Comparison of ENCODE assay signal across 8 cellular contexts in the genomic region with DNA sequence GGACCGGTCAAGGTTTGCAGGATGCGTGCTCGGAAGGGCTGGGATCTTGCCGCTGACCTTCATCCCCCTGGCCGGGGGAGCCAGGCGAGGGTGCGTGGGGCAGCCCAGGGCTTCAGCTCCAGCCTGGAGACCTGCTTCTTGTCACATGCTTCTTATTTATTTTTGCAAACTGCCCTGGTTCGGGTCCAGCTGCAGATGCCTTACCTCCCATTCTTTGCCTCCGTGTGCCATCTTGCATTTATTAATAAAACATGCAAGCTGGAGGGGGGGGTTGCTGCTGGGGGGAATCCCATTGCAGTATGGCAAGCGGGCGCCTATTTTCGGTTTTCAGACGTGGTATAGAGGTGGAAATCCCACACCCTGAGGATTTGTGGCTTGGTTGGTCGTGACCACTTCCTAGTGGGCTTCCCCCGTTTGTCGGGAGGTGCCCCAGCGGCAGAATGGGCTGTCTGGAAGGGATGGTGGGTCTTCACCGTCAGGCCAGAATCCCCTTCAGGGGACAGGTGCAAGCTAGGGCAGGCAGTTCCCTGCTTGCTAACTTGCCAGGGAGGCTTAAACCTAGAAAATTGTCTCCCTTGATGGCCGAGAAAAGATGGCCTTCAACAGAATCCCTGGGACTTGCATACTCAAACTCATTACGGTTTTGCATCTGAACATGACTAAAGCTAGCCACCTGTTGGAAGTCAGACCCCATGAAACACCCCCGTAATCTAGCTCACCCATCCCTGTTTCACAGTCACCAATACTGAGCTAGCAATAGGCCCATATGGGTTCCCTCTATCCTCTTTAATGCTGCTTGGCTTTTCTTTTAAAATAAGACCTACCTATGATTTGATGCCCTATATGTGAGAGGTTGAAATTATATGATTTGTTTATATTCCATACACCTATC. TPM values are rescaled to one million over a fixed set of nuclear protein-coding genes. Genes with fewer than 3 reads are reported as not detected.
DNase-seq lines count a peak whose midpoint lies in the region; ATAC-seq, FAIRE-seq and TF ChIP-seq lines count a peak whose summit lies in the region.

No MANE protein-coding gene starts in this region.

- H3K27ac ChIP-seq in Panc1 (ENCODE audit: low read length) (no peak overlapping the region), mammary epithelial cell (ENCODE audit: insufficient read depth, low read depth, low read length) (no peak overlapping the region), mucosa of rectum (ENCODE audit: low read depth in 2 of 2, low read length in 2 of 2) (no peak overlapping the region)

- POLR2A ChIA-PET in Panc1 (lab: Charles Lee): interaction anchor here (0.6 kb wide), 2 partner anchors 255 to 998 kb away, joined by 3 to 11 read pairs; no protein-coding TSS in a partner anchor

- ATAC-seq in Panc1 (no peak; the same call in 1 of the 2 replicates), GM19463 (IDR thresholded peaks at IDR 0.05; ENCODE audit: unreplicated experiment) (no peak)

- no peak overlapping the region for H3K27ac Mint-ChIP-seq in type B pancreatic cell

- peak overlapping the region; percentile 85 for H3K4me3 Mint-ChIP-seq in type B pancreatic cell

- TF ChIP-seq CTCF in GM06990 (IDR thresholded peaks at IDR 0.05; ENCODE audit: insufficient read depth, low read length, poor library complexity, severe bottlenecking) (no peak), Panc1 (IDR thresholded peaks at IDR 0.05) (no peak), mammary epithelial cell (conservative IDR thresholded peaks at IDR 0.05 in 1 of 2, IDR thresholded peaks at IDR 0.05 in 1 of 2; ENCODE audit: extremely low read depth in 1 of 2, insufficient read depth in 1 of 2, low read depth in 1 of 2, low read length in 2 of 2) (no peak), type B pancreatic cell (conservative IDR thresholded peaks at IDR 0.05) (no peak)

- no peaks in the 10 kb centered on the region for H3K36me3 Mint-ChIP-seq in type B pancreatic cell

- H3K4me1 ChIP-seq in Panc1 (ENCODE audit: control insufficient read depth, insufficient read depth, low read length): peaks cover 15% of the 10 kb centered on the region
- peaks cover 18% of the 10 kb centered on the region for H3K4me1 ChIP-seq in mammary epithelial cell (ENCODE audit: insufficient read depth, low read length)
- peaks cover 6 to 12% of the 10 kb centered on the region in 2 donors for H3K4me1 ChIP-seq in mucosa of rectum (ENCODE audit: control insufficient read depth in 2 of 2, insufficient read depth in 2 of 2, low read length in 2 of 2)

- H3K4me2 ChIP-seq in mammary epithelial cell (ENCODE audit: insufficient read depth, low read depth, low read length): peak overlapping the region; percentile 93

- no peaks in the 10 kb centered on the region for H3K79me2 ChIP-seq in mammary epithelial cell (ENCODE audit: insufficient read depth, low read length)

- H3K27me3 ChIP-seq in GM06990 (replicated peaks; ENCODE audit: control insufficient read depth, insufficient read depth, low read length) (no peaks in the 10 kb centered on the region), Panc1 (ENCODE audit: control insufficient read depth, insufficient read depth, low read length) (peaks cover 48% of the 10 kb centered on the region), mammary epithelial cell (ENCODE audit: insufficient read depth, low read length) (peaks cover 9% of the 10 kb centered on the region), mucosa of rectum (ENCODE audit: control insufficient read depth in 2 of 2, insufficient read depth in 2 of 2, low read length in 2 of 2) (peaks cover 31 to 38% of the 10 kb centered on the region in 2 donors)

- no peaks in the 10 kb centered on the region for H3K9me3 ChIP-seq in Panc1 (ENCODE audit: control insufficient read depth, insufficient read depth, low read depth, low read length)
- no peaks in the 10 kb centered on the region for H3K9me3 ChIP-seq in mammary epithelial cell (replicated peaks; ENCODE audit: insufficient read depth, low read length)
- H3K9me3 ChIP-seq in mucosa of rectum (ENCODE audit: control insufficient read depth in 2 of 2, low read length in 2 of 2): no peaks in the 10 kb centered on the region

- H4K20me1 ChIP-seq in mammary epithelial cell (ENCODE audit: insufficient read depth, low read length): no peaks in the 10 kb centered on the region

- BruUV-seq in Panc1 (replicated peaks; lab: Mats Ljungman, UMichigan) (no TSS peak), mammary epithelial cell (replicated peaks; lab: Mats Ljungman, UMichigan) (no TSS peak)

- peak overlapping the region; percentile 90 for H2AFZ ChIP-seq in mammary epithelial cell (ENCODE audit: low read depth, low read length)

- no peaks in the 10 kb centered on the region for H3K9me3 Mint-ChIP-seq in type B pancreatic cell

- intact Hi-C loops in Panc1 (cut with micrococcal nuclease; ENCODE audit: unreplicated experiment) (loop anchor here (10.0 kb wide), 1 partner anchor 226 kb away; no protein-coding TSS in a partner anchor), mammary epithelial cell (cut with micrococcal nuclease) (no loop called here)

- peaks cover 10% of the 10 kb centered on the region for H3K4me1 Mint-ChIP-seq in type B pancreatic cell (ENCODE audit: unreplicated experiment)

- H3K4me3 ChIP-seq in GM06990 (replicated peaks; ENCODE audit: low read depth, low read length): peak overlapping the region; percentile 75
- peak overlapping the region; percentile 45 to 49 for H3K4me3 ChIP-seq in Panc1 (ENCODE audit: low read depth in 2 of 2, low read length in 2 of 2)
- peak overlapping the region; percentile 39 to 72 (median 63) for H3K4me3 ChIP-seq in mammary epithelial cell (replicated peaks in 1 of 3; ENCODE audit: insufficient read depth in 1 of 3, low read depth in 2 of 3, low read length in 3 of 3)
- H3K4me3 ChIP-seq in mucosa of rectum (ENCODE audit: low read length in 2 of 2): peak overlapping the region; percentile 44 to 58

- peaks cover 57% of the 10 kb centered on the region for H3K27me3 Mint-ChIP-seq in type B pancreatic cell

- CTCF ChIA-PET in Panc1 (lab: Charles Lee): interaction anchor here (0.6 to 3.7 kb wide), 2 partner anchors 79 to 586 kb away, joined by 12 to 48 read pairs; no protein-coding TSS in a partner anchor
- CTCF ChIA-PET in mammary epithelial cell (lab: Charles Lee; ENCODE audit: low non-redundant PET): interaction anchor here (2.7 kb wide), 1 partner anchor 79 kb away, joined by 28 read pairs; no protein-coding TSS in a partner anchor

- in situ Hi-C loops in Panc1 (cut with HindIII; ENCODE audit: low pct_unique_long_range_greater_than_20kb, low sequenced_read_pairs): no loop called here
- in situ Hi-C loops in mammary epithelial cell (cut with MboI; ENCODE audit: low sequenced_read_pairs in 2 of 2): loop anchor here in 1 of 2 donors (5.0 kb wide), 1 partner anchor 77 kb away; no protein-coding TSS in a partner anchor

- peak; percentile 67 for DNase-seq in GM06990 (ENCODE audit: extremely low read depth, insufficient read length)
- DNase-seq in Panc1 (ENCODE audit: low read depth, low spot score): no peak
- DNase-seq in mammary epithelial cell: no peak
- no peak for DNase-seq in type B pancreatic cell (ENCODE audit: extremely low spot score, unreplicated experiment)
- no peak for DNase-seq in frontal cortex (ENCODE audit: low spot score in 2 of 2)
- DNase-seq in NCI-H187 (lab: John Stamatoyannopoulos, UW): no peak

- dilution Hi-C loops in mammary epithelial cell (cut with HindIII; ENCODE audit: low sequenced_read_pairs): no loop called here

- no peak overlapping the region for H3K9ac ChIP-seq in mammary epithelial cell (ENCODE audit: insufficient read depth, low read length)
- H3K9ac ChIP-seq in mucosa of rectum (ENCODE audit: low read depth in 1 of 2, low read length in 2 of 2): no peak overlapping the region

- WGBS in mammary epithelial cell (ENCODE audit: low coverage, missing lambda C conversion rate): 23% methylated on average over 12 of the region's 21 CpGs

- FAIRE-seq in frontal cortex (lab: Jason Lieb, UNC): no peak

- no peaks in the 10 kb centered on the region for H3K36me3 ChIP-seq in GM06990 (ENCODE audit: control insufficient read depth, insufficient read depth, low read length)
- H3K36me3 ChIP-seq in Panc1 (ENCODE audit: control insufficient read depth, insufficient read depth, low read length): no peaks in the 10 kb centered on the region
- no peaks in the 10 kb centered on the region for H3K36me3 ChIP-seq in mammary epithelial cell (ENCODE audit: insufficient read depth, low read length)
- H3K36me3 ChIP-seq in mucosa of rectum (ENCODE audit: control insufficient read depth in 2 of 2, insufficient read depth in 2 of 2, low read length in 2 of 2): no peaks in the 10 kb centered on the region

RNA-seq across cellular contexts. Expression of gene TMEM266, which starts 0.6 kb away (rescaled TPM):
- total RNA-seq in Panc1 (2021; ENCODE audit: unreplicated experiment) (0.21 TPM), mammary epithelial cell (under 1 TPM in 1 of 2 donors, not detected in 1; 0.33 TPM), type B pancreatic cell (ENCODE audit: low replicate concordance) (2.3 and 2.8 TPM in 2 replicates), frontal cortex (4.5 TPM)
- 0.39 TPM for polyA plus RNA-seq in Panc1 (2012; ENCODE audit: insufficient read length)
- polyA plus RNA-seq in mammary epithelial cell: 0.02 TPM
- not detected for polyA minus RNA-seq in mammary epithelial cell

RNA-seq across cellular contexts. Expression of gene NRG4, which starts 48.1 kb away (rescaled TPM):
- total RNA-seq in Panc1 (2021; ENCODE audit: unreplicated experiment): 0.39 TPM
- 0.81 TPM for polyA plus RNA-seq in Panc1 (2012; ENCODE audit: insufficient read length)
- under 1 TPM; 0.33 to 0.35 TPM for total RNA-seq in mammary epithelial cell
- 0.62 TPM for polyA plus RNA-seq in mammary epithelial cell
- not detected for polyA minus RNA-seq in mammary epithelial cell
- total RNA-seq in type B pancreatic cell (ENCODE audit: low replicate concordance): 2.4 and 3.6 TPM in 2 replicates
- total RNA-seq in frontal cortex: not detected
